1 cellular context compared by ENCODE assay signal in the genomic region with DNA sequence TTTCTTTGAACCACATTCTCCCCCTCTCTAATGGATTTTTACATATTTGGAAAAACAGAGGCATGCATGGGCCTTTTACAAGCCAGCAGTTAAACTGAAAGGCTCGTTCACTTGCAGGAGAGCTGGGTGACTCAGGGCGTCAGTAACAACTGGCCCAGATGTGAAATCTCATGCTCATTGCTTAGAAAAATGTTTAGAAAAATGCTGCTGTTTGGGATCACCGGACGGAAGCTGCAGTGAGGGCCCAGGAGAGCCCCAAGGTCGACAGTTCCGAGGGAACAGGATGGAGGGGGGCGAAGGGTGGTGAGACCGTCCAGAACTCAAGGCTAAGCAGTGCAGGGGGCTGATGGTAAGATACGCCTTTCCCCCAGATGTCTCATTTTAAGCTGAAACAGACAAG.
TF ChIP-seq lines count a peak whose summit lies in the region.

No MANE protein-coding gene starts in this region.

TF ChIP-seq in GM23338, 12 proteins besides CTCF, POLR2A, EP300 and RAD21 (continued from another document):
- TF ChIP-seq ETS1 (IDR thresholded peaks at IDR 0.05) (no peak), ZNF114 (CRISPR knock-in tag; IDR thresholded peaks at IDR 0.05) (no peak), JUNB (IDR thresholded peaks at IDR 0.05; ENCODE audit: unreplicated experiment) (no peak), STAT1 (IDR thresholded peaks at IDR 0.05; ENCODE audit: unreplicated experiment) (no peak), ZNF462 (CRISPR knock-in tag; IDR thresholded peaks at IDR 0.05) (no peak), ZNF331 (CRISPR knock-in tag; IDR thresholded peaks at IDR 0.05; ENCODE audit: low read depth) (no peak), EZH2phosphoT487 (IDR thresholded peaks at IDR 0.05; ENCODE audit: unreplicated experiment) (no peak), NANOG (IDR thresholded peaks at IDR 0.05; ENCODE audit: borderline replicate concordance) (no peak), CREB1 (CRISPR knock-in tag; IDR thresholded peaks at IDR 0.05; ENCODE audit: low read depth) (no peak)
